5 cellular contexts compared by ENCODE assay signal in genomic region chr12:9428856-9429255, GRCh38.
DNase-seq lines count a peak whose midpoint lies in the region; TF ChIP-seq lines count a peak whose summit lies in the region.
"Not testable (repeated sequence)": the region's sequence is repeated elsewhere in the genome, so short reads cannot be mapped to it uniquely, and the experiment has no call there.

No MANE protein-coding gene starts in this region.

- not testable (repeated sequence) for TF ChIP-seq CTCF in vagina (IDR thresholded peaks at IDR 0.05)

- not testable (repeated sequence) for H3K27ac ChIP-seq in vagina

- not testable (repeated sequence) for H3K4me3 ChIP-seq in vagina

- H3K27me3 ChIP-seq in vagina, result not testable (repeated sequence)

- H3K36me3 ChIP-seq in vagina, result not testable (repeated sequence)

- not testable (repeated sequence) for H3K9me3 ChIP-seq in vagina

- DNase-seq in ecto neural progenitor cell (ENCODE audit: low spot score), result peak; percentile 29
- DNase-seq in cardiac septum (ENCODE audit: low spot score), result peak; percentile 61
- peak; percentile 44 for DNase-seq in islet precursor cell
- DNase-seq in posterior vena cava (ENCODE audit: low spot score), result peak; percentile 44
- peak; percentile 42 to 52 for DNase-seq in vagina (ENCODE audit: extremely low spot score in 2 of 2)

- TF ChIP-seq POLR2A in vagina (IDR thresholded peaks at IDR 0.05), result not testable (repeated sequence)

- intact Hi-C loops in cardiac septum (cut with DNase I); posterior vena cava (cut with DNase I); vagina (cut with DNase I): not testable (repeated sequence)

- H3K4me1 ChIP-seq in vagina, result not testable (repeated sequence)
